ENCODE assay signal across 19 cellular contexts in genomic region chr12:81221681-81222080, GRCh38.
A peak's percentile ranks its signal among the peaks of the same experiment; 100 is the strongest.
DNase-seq lines count a peak whose midpoint lies in the region; ATAC-seq, FAIRE-seq and TF ChIP-seq lines count a peak whose summit lies in the region.
"Had no signal": no experiment of that assay in that cellular context is flagged by ENCODE, and none has a peak within 500 bp of the region (broad histone marks: within the 10 kb centered on the region; RNA-seq: fewer than 3 reads in every experiment).

No MANE protein-coding gene starts in this region.

- H3K9ac ChIP-seq in HepG2 (ENCODE audit: insufficient read depth, low read depth, low read length), result no peak overlapping the region
- H3K9ac ChIP-seq: BLaER1 treated with 17β-estradiol and CSF1 and Interleukin-3, amounts not matched to agents 10 nM and 100 nM; SK-N-SH had no signal

- in situ Hi-C loops in HepG2 (cut with HindIII; ENCODE audit: extremely low pct_ligation_motif_present, low pct_unique_long_range_greater_than_20kb) (no loop called here), astrocyte of the spinal cord (cut with HindIII; ENCODE audit: low sequenced_read_pairs) (no loop called here)

- H2AFZ ChIP-seq in HepG2 (ENCODE audit: low read length), result no peak overlapping the region

- CTCF ChIA-PET in HepG2 (lab: Yijun Ruan, JAX; ENCODE audit: low intra/inter-chr PET ratio, low total read pairs), result no interaction called here

- intact Hi-C loops in HepG2 (cut with micrococcal nuclease; ENCODE audit: unreplicated experiment), result no loop called here
- intact Hi-C loops in right lobe of liver (cut with DNase I), result no loop called here
- intact Hi-C loops in left lung (cut with DNase I), result no loop called here
- intact Hi-C loops in posterior vena cava (cut with DNase I), result no loop called here
- intact Hi-C loops in posterior cingulate gyrus (cut with DNase I), result no loop called here

- H3K27me3 ChIP-seq in HepG2 (ENCODE audit: control insufficient read depth in 1 of 2, insufficient read depth in 2 of 2, low read length in 2 of 2) (no peaks in the 10 kb centered on the region), right lobe of liver (no peaks in the 10 kb centered on the region), left lung (no peaks in the 10 kb centered on the region)
- H3K27me3 ChIP-seq: BLaER1 treated with 17β-estradiol and CSF1 and Interleukin-3, amounts not matched to agents 10 nM and 100 nM had no signal

- H3K27ac ChIP-seq in HepG2 (ENCODE audit: extremely low read length, insufficient read depth, low read length) (no peak overlapping the region), right lobe of liver (no peak overlapping the region), left lung (no peak overlapping the region)
- H3K27ac ChIP-seq: BLaER1 treated with 17β-estradiol and CSF1 and Interleukin-3, amounts not matched to agents 10 nM and 100 nM had no signal

- no peak for TF ChIP-seq RAD21 in HepG2 (CRISPR knock-in tag; IDR thresholded peaks at IDR 0.05)

- POLR2A ChIA-PET in HepG2 (lab: Yijun Ruan, JAX), result no interaction called here

- H4K20me1 ChIP-seq in HepG2 (ENCODE audit: insufficient read depth, low read length), result no peaks in the 10 kb centered on the region
- H4K20me1 ChIP-seq: BLaER1 treated with 17β-estradiol and CSF1 and Interleukin-3, amounts not matched to agents 10 nM and 100 nM had no signal

- no peak for ATAC-seq in HepG2
- ATAC-seq in right lobe of liver, result no peak
- peak; percentile 62 for ATAC-seq in left lung
- no peak for ATAC-seq in HG03460 (IDR thresholded peaks at IDR 0.05; ENCODE audit: unreplicated experiment)
- ATAC-seq: CD8-positive, alpha-beta T cell had no signal

- FAIRE-seq in HepG2 (lab: Jason Lieb, UNC), result no peak

- no peak for TF ChIP-seq POLR2A in HepG2 (IDR thresholded peaks at IDR 0.05; ENCODE audit: insufficient read depth in 1 of 2, low read depth in 2 of 2, low read length in 2 of 2)
- TF ChIP-seq POLR2A in right lobe of liver (IDR thresholded peaks at IDR 0.05), result no peak

- H3K4me1 ChIP-seq in HepG2 (ENCODE audit: insufficient read depth, low read length) (no peaks in the 10 kb centered on the region), right lobe of liver (no peaks in the 10 kb centered on the region), left lung (no peaks in the 10 kb centered on the region)
- H3K4me1 ChIP-seq: BLaER1 treated with 17β-estradiol and CSF1 and Interleukin-3, amounts not matched to agents 10 nM and 100 nM had no signal

- H3K36me3 ChIP-seq in HepG2 (replicated peaks in 1 of 2; ENCODE audit: control insufficient read depth in 1 of 2, insufficient read depth in 2 of 2, low read length in 2 of 2), result peaks cover 5 to 48% of the 10 kb centered on the region in 2 experiments; a peak in 4 of 5 replicates
- no peaks in the 10 kb centered on the region for H3K36me3 ChIP-seq in right lobe of liver
- no peaks in the 10 kb centered on the region for H3K36me3 ChIP-seq in left lung
- H3K36me3 ChIP-seq: BLaER1 treated with 17β-estradiol and CSF1 and Interleukin-3, amounts not matched to agents 10 nM and 100 nM had no signal

- DNase-seq in HepG2 (ENCODE audit: low spot score) (no peak), right lobe of liver (no peak), astrocyte of the spinal cord (ENCODE audit: low read depth, low spot score) (peak; percentile 6), left lung (no peak), posterior vena cava (ENCODE audit: low spot score) (no peak), posterior cingulate gyrus (no peak)
- DNase-seq: CD8-positive, alpha-beta T cell; DMS79; H9; NCI-H1092 treated with DMSO at 0.1 percent for 48 hours; NCI-H146; NCI-H2029 treated with DMSO at 0.1 percent for 48 hours; NCI-H510A treated with DMSO at 0.1 percent for 48 hours; NCI-H82; OCI-M1; SHP77; SK-N-SH had no signal

- H3K4me3 ChIP-seq in HepG2 (replicated peaks in 1 of 3; ENCODE audit: insufficient read depth in 1 of 3, low read depth in 2 of 3, low read length in 3 of 3) (no peak overlapping the region), right lobe of liver (no peak overlapping the region), astrocyte of the spinal cord (ENCODE audit: low read depth, low read length) (no peak overlapping the region), left lung (no peak overlapping the region)
- H3K4me3 ChIP-seq: BLaER1 treated with 17β-estradiol and CSF1 and Interleukin-3, amounts not matched to agents 10 nM and 100 nM had no signal

- no peaks in the 10 kb centered on the region for H3K79me2 ChIP-seq in HepG2 (ENCODE audit: insufficient read depth, low read length)

- no TSS peak for BruUV-seq in HepG2 (replicated peaks; lab: Mats Ljungman, UMichigan)

- no peak for TF ChIP-seq CTCF in HepG2 (CRISPR knock-in tag; IDR thresholded peaks at IDR 0.05)
- no peak for TF ChIP-seq CTCF in right lobe of liver (IDR thresholded peaks at IDR 0.05)
- no peak for TF ChIP-seq CTCF in astrocyte of the spinal cord (IDR thresholded peaks at IDR 0.05; ENCODE audit: low read depth, low read length)
- TF ChIP-seq CTCF in left lung (IDR thresholded peaks at IDR 0.05), result no peak

- 96% methylated on average over 1 of the region's 1 CpG for WGBS in HepG2 (ENCODE audit: low lambda C conversion rate)
- 44% methylated on average over 1 of the region's 1 CpG for WGBS in right lobe of liver (ENCODE audit: insufficient coverage, low coverage, low lambda C conversion rate, missing lambda C conversion rate)

- no peaks in the 10 kb centered on the region for H3K9me3 ChIP-seq in HepG2 (ENCODE audit: low read length)
- H3K9me3 ChIP-seq in right lobe of liver, result no peaks in the 10 kb centered on the region
- H3K9me3 ChIP-seq in left lung, result no peaks in the 10 kb centered on the region
- H3K9me3 ChIP-seq: BLaER1 treated with 17β-estradiol and CSF1 and Interleukin-3, amounts not matched to agents 10 nM and 100 nM; SK-N-SH had no signal

- no peak overlapping the region for H3K4me2 ChIP-seq in HepG2 (ENCODE audit: low read depth, low read length)
- H3K4me2 ChIP-seq: BLaER1 treated with 17β-estradiol and CSF1 and Interleukin-3, amounts not matched to agents 10 nM and 100 nM; SK-N-SH had no signal

- TF ChIP-seq EP300 in HepG2 (IDR thresholded peaks at IDR 0.05; ENCODE audit: low read depth in 2 of 2, low read length in 2 of 2) (no peak), HepG2 (CRISPR knock-in tag; IDR thresholded peaks at IDR 0.05; ENCODE audit: borderline replicate concordance) (no peak)

TF ChIP-seq in HepG2, 621 proteins besides CTCF, POLR2A, EP300 and RAD21:
- TF ChIP-seq ATF4 (CRISPR knock-in tag; IDR thresholded peaks at IDR 0.05) (no peak), RBM22 (optimal IDR thresholded peaks at IDR 0.05; ENCODE audit: low read length) (peak; percentile 86), JUND (CRISPR knock-in tag; IDR thresholded peaks at IDR 0.05) (no peak), ZFY (CRISPR knock-in tag; IDR thresholded peaks at IDR 0.05) (no peak), PLSCR1 (CRISPR knock-in tag; IDR thresholded peaks at IDR 0.05; ENCODE audit: borderline replicate concordance) (no peak), PPARG (CRISPR knock-in tag; conservative IDR thresholded peaks at IDR 0.05) (no peak)
TF ChIP-seq in HepG2: peak in this region for 1.
